31 cellular contexts compared by ENCODE assay signal in the genomic region with DNA sequence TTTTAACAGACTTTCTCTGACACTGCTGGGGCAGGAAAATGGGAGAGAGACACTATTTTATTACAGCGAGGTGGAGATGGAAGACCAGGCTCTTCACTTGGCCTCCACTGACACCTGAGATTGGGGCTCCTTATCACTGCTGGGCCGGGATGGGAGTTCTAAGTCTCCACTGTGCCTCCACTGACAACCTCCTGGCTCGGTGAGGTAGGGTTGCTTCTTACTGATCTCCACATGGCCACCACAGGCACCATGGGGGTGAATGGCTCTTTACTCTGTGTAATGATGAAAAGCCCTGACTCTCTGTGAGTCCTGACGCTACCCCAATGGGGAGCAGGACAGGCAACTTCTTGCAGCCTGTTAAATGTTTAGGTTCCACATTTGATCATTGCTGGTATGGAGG.
"Had no signal": no experiment of that assay in that cellular context is flagged by ENCODE, and none has a peak within 500 bp of the region (broad histone marks: within the 10 kb centered on the region; RNA-seq: fewer than 3 reads in every experiment).

No MANE protein-coding gene starts in this region.

- H3K9me3 ChIP-seq: esophagus squamous epithelium, gastroesophageal sphincter, heart right ventricle had no signal

- H3K4me3 ChIP-seq: coronary artery, dorsolateral prefrontal cortex, esophagus squamous epithelium, gastroesophageal sphincter, heart right ventricle had no signal

- H3K36me3 Mint-ChIP-seq: activated CD4-positive, alpha-beta memory T cell treated with anti-CD3 and anti-CD28 coated beads for 36 hours; activated CD8-positive, alpha-beta memory T cell treated with anti-CD3 and anti-CD28 coated beads, Interleukin-2, amount 10 ng/mL, durations not matched to agents 7 days and 5 days; activated naive CD4-positive, alpha-beta T cell treated with anti-CD3 and anti-CD28 coated beads, Interleukin-2, amount 10 ng/mL, durations not matched to agents 7 days and 5 days; activated naive CD4-positive, alpha-beta T cell treated with anti-CD3 and anti-CD28 coated beads, Interleukin-2, amount 50 U/mL, for 72 hours; activated naive CD8-positive, alpha-beta T cell treated with anti-CD3 and anti-CD28 coated beads, Interleukin-2, amount 10 ng/mL, durations not matched to agents 7 days and 5 days; brain had no signal

- ATAC-seq: activated CD4-positive, alpha-beta T cell treated with anti-CD3 and anti-CD28 coated beads for 36 hours; activated CD8-positive, alpha-beta memory T cell treated with anti-CD3 and anti-CD28 coated beads, Interleukin-2, amount 10 ng/mL, durations not matched to agents 7 days and 5 days; activated CD8-positive, alpha-beta T cell treated with anti-CD3 and anti-CD28 coated beads, Interleukin-2, amount 10 ng/mL, durations not matched to agents 7 days and 5 days; activated naive CD4-positive, alpha-beta T cell treated with anti-CD3 and anti-CD28 coated beads, Interleukin-2, amount 50 U/mL, for 72 hours; gastroesophageal sphincter; heart right ventricle had no signal

- H3K27me3 ChIP-seq: dorsolateral prefrontal cortex, heart right ventricle had no signal

- H3K4me1 ChIP-seq: gastroesophageal sphincter, heart right ventricle had no signal

- H3K4me3 Mint-ChIP-seq: activated CD4-positive, alpha-beta memory T cell treated with anti-CD3 and anti-CD28 coated beads for 36 hours; activated CD4-positive, alpha-beta T cell treated with anti-CD3 and anti-CD28 coated beads for 36 hours; activated CD4-positive, alpha-beta T cell treated with anti-CD3 and anti-CD28 coated beads, Interleukin-2, amount 10 ng/mL, durations not matched to agents 24 days and 14 days; activated CD8-positive, alpha-beta memory T cell treated with anti-CD3 and anti-CD28 coated beads, Interleukin-2, amount 10 ng/mL, durations not matched to agents 7 days and 5 days; activated CD8-positive, alpha-beta T cell treated with anti-CD3 and anti-CD28 coated beads, Interleukin-2, amount 10 ng/mL, durations not matched to agents 7 days and 5 days; activated naive CD4-positive, alpha-beta T cell treated with anti-CD3 and anti-CD28 coated beads, Interleukin-2, amount 10 ng/mL, durations not matched to agents 7 days and 5 days; activated naive CD8-positive, alpha-beta T cell treated with anti-CD3 and anti-CD28 coated beads, Interleukin-2, amount 10 ng/mL, durations not matched to agents 7 days and 5 days; activated T-helper 1 cell treated with anti-CD3 and anti-CD28 coated beads, Interleukin-12 subunit alpha, Interleukin-12 subunit beta, Interleukin-2, Interleukin-4 antibody, amounts not matched to agents 30 ng/mL and 10 ng/mL and 1 ng/mL, durations not matched to agents 14 hours and 24 hours and 36 hours; brain; central memory CD8-positive, alpha-beta T cell; dendritic cell treated with granulocyte-macrophage colony-stimulating factor and Interleukin-4, amounts not matched to agents 40 ng/mL and 50 ng/mL, for 4 days; endodermal cell had no signal

- H3K27ac ChIP-seq: coronary artery, dorsolateral prefrontal cortex, esophagus squamous epithelium, gastroesophageal sphincter, heart right ventricle had no signal

- FAIRE-seq: bronchial epithelial cell had no signal

- H3K9me3 Mint-ChIP-seq: activated CD4-positive, alpha-beta memory T cell treated with anti-CD3 and anti-CD28 coated beads for 36 hours; activated naive CD4-positive, alpha-beta T cell treated with anti-CD3 and anti-CD28 coated beads, Interleukin-2, amount 10 ng/mL, durations not matched to agents 7 days and 5 days; activated naive CD4-positive, alpha-beta T cell treated with anti-CD3 and anti-CD28 coated beads, Interleukin-2, amount 50 U/mL, for 72 hours; activated naive CD8-positive, alpha-beta T cell treated with anti-CD3 and anti-CD28 coated beads, Interleukin-2, amount 10 ng/mL, durations not matched to agents 7 days and 5 days; activated T-helper 1 cell treated with anti-CD3 and anti-CD28 coated beads, Interleukin-12 subunit alpha, Interleukin-12 subunit beta, Interleukin-2, Interleukin-4 antibody, amounts not matched to agents 30 ng/mL and 10 ng/mL and 1 ng/mL, durations not matched to agents 14 hours and 24 hours and 36 hours; activated T-helper 2 cell treated with anti-CD3 and anti-CD28 coated beads, Interferon-gamma antibody, Interleukin-2, Interleukin-4, amounts not matched to agents 10 μg/mL and 5 μg/mL and 100 μg/mL, durations not matched to agents 14 hours and 24 hours and 36 hours; brain; central memory CD8-positive, alpha-beta T cell; dendritic cell treated with granulocyte-macrophage colony-stimulating factor and Interleukin-4, amounts not matched to agents 40 ng/mL and 50 ng/mL, for 4 days; endodermal cell had no signal

- H3K4me1 Mint-ChIP-seq: activated CD4-positive, alpha-beta T cell treated with anti-CD3 and anti-CD28 coated beads for 36 hours; activated CD4-positive, alpha-beta T cell treated with anti-CD3 and anti-CD28 coated beads, Interleukin-2, amount 10 ng/mL, durations not matched to agents 24 days and 14 days; activated CD8-positive, alpha-beta memory T cell treated with anti-CD3 and anti-CD28 coated beads, Interleukin-2, amount 10 ng/mL, durations not matched to agents 7 days and 5 days; activated naive CD4-positive, alpha-beta T cell treated with anti-CD3 and anti-CD28 coated beads, Interleukin-2, amount 10 ng/mL, durations not matched to agents 7 days and 5 days; activated naive CD8-positive, alpha-beta T cell treated with anti-CD3 and anti-CD28 coated beads, Interleukin-2, amount 10 ng/mL, durations not matched to agents 7 days and 5 days; brain; central memory CD8-positive, alpha-beta T cell; endodermal cell had no signal

- H3K27ac Mint-ChIP-seq: activated CD4-positive, alpha-beta memory T cell treated with anti-CD3 and anti-CD28 coated beads for 36 hours; activated CD4-positive, alpha-beta T cell treated with anti-CD3 and anti-CD28 coated beads for 36 hours; activated CD4-positive, alpha-beta T cell treated with anti-CD3 and anti-CD28 coated beads, Interleukin-2, amount 10 ng/mL, durations not matched to agents 24 days and 14 days; activated CD8-positive, alpha-beta memory T cell treated with anti-CD3 and anti-CD28 coated beads, Interleukin-2, amount 10 ng/mL, durations not matched to agents 7 days and 5 days; activated CD8-positive, alpha-beta T cell treated with anti-CD3 and anti-CD28 coated beads, Interleukin-2, amount 10 ng/mL, durations not matched to agents 7 days and 5 days; activated naive CD4-positive, alpha-beta T cell treated with anti-CD3 and anti-CD28 coated beads, Interleukin-2, amount 10 ng/mL, durations not matched to agents 7 days and 5 days; activated naive CD4-positive, alpha-beta T cell treated with anti-CD3 and anti-CD28 coated beads, Interleukin-2, amount 50 U/mL, for 72 hours; activated naive CD8-positive, alpha-beta T cell treated with anti-CD3 and anti-CD28 coated beads, Interleukin-2, amount 10 ng/mL, durations not matched to agents 7 days and 5 days; activated T-helper 1 cell treated with anti-CD3 and anti-CD28 coated beads, Interleukin-12 subunit alpha, Interleukin-12 subunit beta, Interleukin-2, Interleukin-4 antibody, amounts not matched to agents 30 ng/mL and 10 ng/mL and 1 ng/mL, durations not matched to agents 14 hours and 24 hours and 36 hours; activated T-helper 2 cell treated with anti-CD3 and anti-CD28 coated beads, Interferon-gamma antibody, Interleukin-2, Interleukin-4, amounts not matched to agents 10 μg/mL and 5 μg/mL and 100 μg/mL, durations not matched to agents 14 hours and 24 hours and 36 hours; brain; dendritic cell treated with granulocyte-macrophage colony-stimulating factor and Interleukin-4, amounts not matched to agents 40 ng/mL and 50 ng/mL, for 4 days; endodermal cell had no signal

- DNase-seq: activated CD4-positive, alpha-beta memory T cell treated with anti-CD3 and anti-CD28 coated beads for 36 hours; activated CD4-positive, alpha-beta T cell treated with anti-CD3 and anti-CD28 coated beads for 36 hours; activated CD4-positive, alpha-beta T cell treated with anti-CD3 and anti-CD28 coated beads, Interleukin-2, amount 10 ng/mL, durations not matched to agents 24 days and 14 days; activated CD4-positive, CD25-positive, alpha-beta regulatory T cell; activated CD4-positive, CD25-positive, alpha-beta regulatory T cell treated with anti-CD3 and anti-CD28 coated beads, Interleukin-2, amount 50 U/mL, for 72 hours; activated CD8-positive, alpha-beta memory T cell treated with anti-CD3 and anti-CD28 coated beads, Interleukin-2, amount 10 ng/mL, durations not matched to agents 7 days and 5 days; activated CD8-positive, alpha-beta memory T cell treated with anti-CD3 and anti-CD28 coated beads, Interleukin-2, amount 50 U/mL, for 4 hours; activated CD8-positive, alpha-beta T cell treated with anti-CD3 and anti-CD28 coated beads, Interleukin-2, amount 10 ng/mL, durations not matched to agents 7 days and 5 days; activated gamma-delta T cell; activated naive CD4-positive, alpha-beta T cell; activated naive CD4-positive, alpha-beta T cell treated with anti-CD3 and anti-CD28 coated beads, Interleukin-2, amount 10 ng/mL, durations not matched to agents 7 days and 5 days; activated naive CD8-positive, alpha-beta T cell treated with anti-CD3 and anti-CD28 coated beads, Interleukin-2, amount 10 ng/mL, durations not matched to agents 7 days and 5 days; activated T-cell treated with anti-CD3 and anti-CD28 coated beads, Interleukin-2, amount 50 U/mL, for 1 hour; activated T-cell treated with anti-CD3 and anti-CD28 coated beads, Interleukin-2, amount 50 U/mL, for 48 hours; dorsolateral prefrontal cortex; effector memory CD4-positive, alpha-beta T cell; endodermal cell; erythroblast; esophagus squamous epithelium; foreskin melanocyte; heart right ventricle; T-helper 2 cell had no signal

- H3K36me3 ChIP-seq: esophagus squamous epithelium, gastroesophageal sphincter, heart right ventricle had no signal
